Comparison of ENCODE assay signal across 14 cellular contexts in genomic region chrX:41526925-41527324, GRCh38.
DNase-seq lines count a peak whose midpoint lies in the region; ATAC-seq and TF ChIP-seq lines count a peak whose summit lies in the region.
"Had no signal": no experiment of that assay in that cellular context is flagged by ENCODE, and none has a peak within 500 bp of the region (broad histone marks: within the 10 kb centered on the region; RNA-seq: fewer than 3 reads in every experiment).

No MANE protein-coding gene starts in this region.

- no peaks in the 10 kb centered on the region for H3K9me3 Mint-ChIP-seq in chondrocyte (ENCODE audit: low read depth)
- H3K9me3 Mint-ChIP-seq: neural crest cell had no signal

- H3K27ac Mint-ChIP-seq in chondrocyte (ENCODE audit: unreplicated experiment), result peak overlapping the region; percentile 78

- no peak overlapping the region for H3K4me3 ChIP-seq in MG63
- H3K4me3 ChIP-seq: adrenal gland; BLaER1 treated with 17β-estradiol and CSF1 and Interleukin-3, amounts not matched to agents 10 nM and 100 nM had no signal

- no peak for TF ChIP-seq CTCF in chondrocyte (IDR thresholded peaks at IDR 0.05)

- H3K36me3 ChIP-seq in MG63, result no peaks in the 10 kb centered on the region

- H3K27me3 Mint-ChIP-seq in chondrocyte (ENCODE audit: low read depth), result no peaks in the 10 kb centered on the region

- peaks cover 18% of the 10 kb centered on the region for H3K4me1 Mint-ChIP-seq in chondrocyte (ENCODE audit: low read depth)

- no peak for ATAC-seq in GM18498 (IDR thresholded peaks at IDR 0.05; ENCODE audit: unreplicated experiment)
- no peak for ATAC-seq in HG03439 (IDR thresholded peaks at IDR 0.05; ENCODE audit: unreplicated experiment)
- ATAC-seq: Panc1 had no signal

- peaks cover 9% of the 10 kb centered on the region for H3K36me3 Mint-ChIP-seq in chondrocyte (ENCODE audit: low read depth)

- no peaks in the 10 kb centered on the region for H3K27me3 ChIP-seq in MG63
- H3K27me3 ChIP-seq: adrenal gland had no signal

- H3K9me3 ChIP-seq in MG63, result no peaks in the 10 kb centered on the region
- H3K9me3 ChIP-seq: adrenal gland; BLaER1 treated with 17β-estradiol and CSF1 and Interleukin-3, amounts not matched to agents 10 nM and 100 nM had no signal

- DNase-seq in 8988T (peak; percentile 18), GM04504 (ENCODE audit: low read depth) (peak; percentile 12), MG63 (peak; percentile 8), chondrocyte (ENCODE audit: low spot score) (no peak), NOMO-1 treated with dmso at 0.1 percent for 144 hours (lab: John Stamatoyannopoulos, UW; ENCODE audit: unreplicated experiment) (no peak), NAMALWA (ENCODE audit: low spot score) (no peak)
- DNase-seq: adrenal gland; NCI-H1930; stimulated activated CD4-positive, alpha-beta T cell treated with anti-CD3 and anti-CD28 coated beads, Interleukin-12 subunit alpha, Interleukin-12 subunit beta, amount 100 ng/mL, for 4 hours had no signal

- H3K4me3 Mint-ChIP-seq in chondrocyte (ENCODE audit: unreplicated experiment), result no peak overlapping the region
- H3K4me3 Mint-ChIP-seq: neural crest cell had no signal

Comparison
In these comparisons a context has a peak if more than half of its experiments do, and no peak if none do; other contexts are left out.
1. DNase-seq: peak in 8988T (single experiment), GM04504 (single experiment) and MG63 (single experiment); none in chondrocyte (single experiment), NOMO-1 treated with dmso at 0.1 percent for 144 hours (single experiment) and NAMALWA (single experiment).